1 cellular context compared by ENCODE assay signal in genomic region chr17:46922804-46923635, GRCh38.
A peak's percentile ranks its signal among the peaks of the same experiment; 100 is the strongest.
TF ChIP-seq lines count a peak whose summit lies in the region.

TSS of gene GOSR2 (plus strand) at chr17:46923160. CDS start at chr17:46923193, 33 bp downstream.

TF ChIP-seq in K562, 482 proteins besides CTCF, POLR2A, EP300 and RAD21 (continued from another document and continues in another):
- TF ChIP-seq PRDM10 (IDR thresholded peaks at IDR 0.05; ENCODE audit: partially characterized antibody) (no peak), HSF4 (CRISPR knock-in tag; IDR thresholded peaks at IDR 0.05; ENCODE audit: borderline replicate concordance) (no peak), NCOR1 (IDR thresholded peaks at IDR 0.05) (peak; percentile 33), EWSR1 (IDR thresholded peaks at IDR 0.05; ENCODE audit: borderline replicate concordance, low read depth, partially characterized antibody) (no peak), ZNF561 (CRISPR knock-in tag; conservative IDR thresholded peaks at IDR 0.05) (no peak), GABPB2 (CRISPR knock-in tag; conservative IDR thresholded peaks at IDR 0.05) (no peak), XRCC3 (IDR thresholded peaks at IDR 0.05) (no peak), PYGO2 (tag; IDR thresholded peaks at IDR 0.05) (no peak), E2F6 (IDR thresholded peaks at IDR 0.05; ENCODE audit: borderline replicate concordance in 1 of 2, extremely low read depth in 1 of 2, insufficient read depth in 1 of 2, insufficient read length in 1 of 2, low read depth in 1 of 2, low read length in 1 of 2, poor library complexity in 1 of 2, severe bottlenecking in 1 of 2) (no peak), ZNF133 (CRISPR knock-in tag; IDR thresholded peaks at IDR 0.05) (no peak), HDAC3 (IDR thresholded peaks at IDR 0.05; ENCODE audit: borderline replicate concordance, partially characterized antibody) (peak; percentile 23), SMARCB1 (IDR thresholded peaks at IDR 0.05; ENCODE audit: insufficient read length, low read depth) (no peak), ZNF408 (CRISPR knock-in tag; IDR thresholded peaks at IDR 0.05; ENCODE audit: low read depth) (no peak), ZNF232 (CRISPR knock-in tag; IDR thresholded peaks at IDR 0.05) (peak; percentile 56; the same call in 1 of the 2 replicates), RNF2 (IDR thresholded peaks at IDR 0.05) (no peak; the same call in 1 of the 2 replicates), DDX20 (tag; IDR thresholded peaks at IDR 0.05; ENCODE audit: low read depth) (no peak), ZBTB11 (CRISPR knock-in tag; IDR thresholded peaks at IDR 0.05) (peak; percentile 90 to 96 (median 96); a peak in 5 of 6 replicates), MBD2 (IDR thresholded peaks at IDR 0.05; ENCODE audit: borderline replicate concordance, low read depth) (peak; percentile 89), BCL6 (CRISPR knock-in tag; IDR thresholded peaks at IDR 0.05) (no peak), ADNP (tag; IDR thresholded peaks at IDR 0.05) (no peak), UBTF (IDR thresholded peaks at IDR 0.05; ENCODE audit: borderline replicate concordance in 1 of 2, low read depth in 2 of 2, low read length in 2 of 2) (peak in 1 of 2 experiments; percentile 47; a peak in 1 of 4 replicates), NR3C1 (CRISPR knock-in tag; IDR thresholded peaks at IDR 0.05) (no peak), NR1H2 (CRISPR knock-in tag; IDR thresholded peaks at IDR 0.05) (0 out of 2 replicates have a peak, but pooled peaks have one; percentile 63), MTF1 (CRISPR knock-in tag; IDR thresholded peaks at IDR 0.05; ENCODE audit: borderline replicate concordance) (no peak), NFXL1 (CRISPR knock-in tag; IDR thresholded peaks at IDR 0.05) (no peak), ZNF239 (CRISPR knock-in tag; IDR thresholded peaks at IDR 0.05) (peak; percentile 25; the same call in 1 of the 2 replicates), CREB3L1 (IDR thresholded peaks at IDR 0.05; ENCODE audit: borderline replicate concordance, low read depth) (peak; percentile 99), ZNF263 (CRISPR knock-in tag; IDR thresholded peaks at IDR 0.05; ENCODE audit: borderline replicate concordance) (peak; percentile 34; the same call in 1 of the 2 replicates), NCOA2 (IDR thresholded peaks at IDR 0.05; ENCODE audit: partially characterized antibody in 2 of 2) (peak in 1 of 2 experiments; percentile 100), PRMT5 (CRISPR knock-in tag; IDR thresholded peaks at IDR 0.05) (no peak; the same call in 1 of the 2 replicates), CBX3 (IDR thresholded peaks at IDR 0.05; ENCODE audit: borderline replicate concordance in 1 of 2, low read length in 2 of 2) (0 out of 3 replicates have a peak, but pooled peaks of 1 of the 2 experiments have one; percentile 3), ZNF121 (CRISPR knock-in tag; conservative IDR thresholded peaks at IDR 0.05) (no peak), ZNF76 (CRISPR knock-in tag; IDR thresholded peaks at IDR 0.05; ENCODE audit: borderline replicate concordance) (no peak), TAF9B (IDR thresholded peaks at IDR 0.05; ENCODE audit: partially characterized antibody) (peak; percentile 86), RBM22 (IDR thresholded peaks at IDR 0.05; ENCODE audit: low read depth, low read length, poor library complexity, severe bottlenecking) (peak; percentile 78), RB1 (IDR thresholded peaks at IDR 0.05; ENCODE audit: low read depth) (peak; percentile 92), JUN (IDR thresholded peaks at IDR 0.05; ENCODE audit: borderline replicate concordance, low read depth, low read length) (0 out of 2 replicates have a peak, but pooled peaks have one; percentile 58), JUN (CRISPR knock-in tag; IDR thresholded peaks at IDR 0.05; ENCODE audit: borderline replicate concordance) (no peak), ZSCAN29 (IDR thresholded peaks at IDR 0.05) (0 out of 2 replicates have a peak, but pooled peaks have one; percentile 44), ZNF431 (CRISPR knock-in tag; IDR thresholded peaks at IDR 0.05) (no peak), MTA3 (IDR thresholded peaks at IDR 0.05; ENCODE audit: borderline replicate concordance) (peak; percentile 88; the same call in 1 of the 2 replicates), CLOCK (CRISPR knock-in tag; IDR thresholded peaks at IDR 0.05; ENCODE audit: borderline replicate concordance) (no peak), E4F1 (CRISPR knock-in tag; IDR thresholded peaks at IDR 0.05; ENCODE audit: borderline replicate concordance) (no peak), ZBTB7A (IDR thresholded peaks at IDR 0.05; ENCODE audit: borderline replicate concordance, control insufficient read depth, low read depth, low read length) (peak; percentile 80), SRSF1 (IDR thresholded peaks at IDR 0.05; ENCODE audit: low read depth, low read length) (0 out of 2 replicates have a peak, but pooled peaks have one; percentile 80), TCF7 (IDR thresholded peaks at IDR 0.05; ENCODE audit: borderline replicate concordance) (0 out of 2 replicates have a peak, but pooled peaks have one; percentile 67), ZFX (CRISPR knock-in tag; IDR thresholded peaks at IDR 0.05) (peak; percentile 94), ELK3 (CRISPR knock-in tag; IDR thresholded peaks at IDR 0.05) (no peak)
